In genomic region chr1:66571789-66572188, GRCh38 we compare ENCODE assay signal across 19 cellular contexts. TPM values are rescaled to one million over a fixed set of nuclear protein-coding genes. Genes with fewer than 3 reads are reported as not detected.
DNase-seq lines count a peak whose midpoint lies in the region; TF ChIP-seq lines count a peak whose summit lies in the region.
"Had no signal": no experiment of that assay in that cellular context is flagged by ENCODE, and none has a peak within 500 bp of the region (broad histone marks: within the 10 kb centered on the region; RNA-seq: fewer than 3 reads in every experiment).

No MANE protein-coding gene starts in this region.

- DNase-seq in GM03348 (ENCODE audit: low spot score) = peak; percentile 46
- DNase-seq in RWPE1 (ENCODE audit: low spot score) = peak; percentile 62
- DNase-seq in fibroblast of mammary gland (ENCODE audit: low read depth) = peak; percentile 80
- peak; percentile 49 for DNase-seq in stromal cell of bone marrow (ENCODE audit: low read depth)
- no peak for DNase-seq in esophagus squamous epithelium (lab: John Stamatoyannopoulos, UW)
- no peak for DNase-seq in spleen
- DNase-seq in stimulated activated naive CD4-positive, alpha-beta T cell (lab: John Stamatoyannopoulos, UW) = no peak
- DNase-seq: activated CD4-positive, CD25-positive, alpha-beta regulatory T cell; activated effector memory CD4-positive, alpha-beta T cell treated with Interleukin-2 at 50 U/mL for 16 hours; CD4-positive, CD25-positive, alpha-beta regulatory T cell; colonic mucosa; NCI-H1048; NCI-H2107; NCI-H774; substantia nigra had no signal

- no peak overlapping the region for H3K27ac ChIP-seq in RWPE1
- no peak overlapping the region for H3K27ac ChIP-seq in esophagus squamous epithelium
- H3K27ac ChIP-seq in spleen = no peak overlapping the region
- H3K27ac ChIP-seq: colonic mucosa had no signal

- H3K4me3 ChIP-seq in fibroblast of mammary gland (ENCODE audit: control insufficient read depth, low read depth, low read length) = no peak overlapping the region
- H3K4me3 ChIP-seq in esophagus squamous epithelium = no peak overlapping the region
- H3K4me3 ChIP-seq in spleen = no peak overlapping the region
- H3K4me3 ChIP-seq: colonic mucosa, lung had no signal

- CTCF ChIA-PET in RWPE1 (lab: Yijun Ruan, JAX) = interaction anchor here (0.7 kb wide), 1 partner anchor 145 kb away, joined by 3 read pairs; no protein-coding TSS in a partner anchor

- no peaks in the 10 kb centered on the region for H3K27me3 ChIP-seq in esophagus squamous epithelium
- H3K27me3 ChIP-seq in spleen (replicated peaks in 1 of 7) = no peaks in the 10 kb centered on the region
- H3K27me3 ChIP-seq: colonic mucosa had no signal

- POLR2A ChIA-PET in RWPE1 (lab: Yijun Ruan, JAX; ENCODE audit: low non-redundant PET) = no interaction called here

- 50 to 59% methylated on average over 1 of the region's 1 CpG for WGBS in esophagus squamous epithelium, 2 donors
- WGBS in spleen, 5 donors = 77 to 93% (median 85%) methylated on average over 1 of the region's 1 CpG

- H3K9me3 ChIP-seq in esophagus squamous epithelium (no peaks in the 10 kb centered on the region), spleen (no peaks in the 10 kb centered on the region)
- H3K9me3 ChIP-seq: colonic mucosa had no signal

- no peak for TF ChIP-seq POLR2A in esophagus squamous epithelium (IDR thresholded peaks at IDR 0.05)
- no peak for TF ChIP-seq POLR2A in spleen (IDR thresholded peaks at IDR 0.05)

- H3K36me3 ChIP-seq in esophagus squamous epithelium (no peaks in the 10 kb centered on the region), spleen (no peaks in the 10 kb centered on the region)
- H3K36me3 ChIP-seq: colonic mucosa had no signal

- intact Hi-C loops in esophagus squamous epithelium (cut with DNase I) = no loop called here
- intact Hi-C loops in spleen (cut with DNase I; ENCODE audit: low total_unique reads) = no loop called here

- H3K4me1 ChIP-seq in esophagus squamous epithelium (peaks cover under 1 to 21% (median 2%) of the 10 kb centered on the region in 3 donors), spleen (no peaks in the 10 kb centered on the region)
- H3K4me1 ChIP-seq: colonic mucosa had no signal

- TF ChIP-seq CTCF in RWPE1 (conservative IDR thresholded peaks at IDR 0.05; ENCODE audit: low read depth) = no peak
- TF ChIP-seq CTCF in fibroblast of mammary gland (conservative IDR thresholded peaks at IDR 0.05; ENCODE audit: control insufficient read depth, insufficient read depth, low read depth, low read length) = no peak
- TF ChIP-seq CTCF in esophagus squamous epithelium (IDR thresholded peaks at IDR 0.05) = no peak
- TF ChIP-seq CTCF in spleen (IDR thresholded peaks at IDR 0.05 in 8 of 11, conservative IDR thresholded peaks at IDR 0.05 in 3 of 11) = no peak

RNA-seq across cellular contexts. Expression of gene SGIP1, which starts 37.8 kb away (rescaled TPM):
- total RNA-seq in esophagus squamous epithelium (1 to 10 TPM in 2 of 4 donors, under 1 TPM in 1, not detected in 1; 0.35 to 5.2 (median 2.3) TPM), spleen (1 to 10 TPM in 3 of 7 donors, under 1 TPM in 2, not detected in 2; 0.60 to 1.6 (median 1.0) TPM)
- polyA plus RNA-seq in spleen = under 1 TPM; 0.13 to 0.14 (median 0.13) TPM
- total RNA-seq: activated CD8-positive, alpha-beta memory T cell treated with anti-CD3 and anti-CD28 coated beads for 36 hours; CD4-positive, CD25-positive, alpha-beta regulatory T cell; natural killer cell treated with Interleukin-12 subunit alpha and Interleukin-12 subunit beta and Interleukin-15 and Interleukin-18, amount 100 ng/mL, for 72 hours; T-helper 1 cell treated with Interleukin-12 subunit alpha and Interleukin-12 subunit beta and Interleukin-4 antibody, amounts not matched to agents 30 ng/mL and 1 ng/mL, for 36 hours had no signal
- polyA plus RNA-seq: CD4-positive, CD25-positive, alpha-beta regulatory T cell had no signal

Comparison
In these comparisons a context has a peak if more than half of its experiments do, and no peak if none do; other contexts are left out.
1. DNase-seq: peak in GM03348 (single experiment), RWPE1 (single experiment), fibroblast of mammary gland (single experiment) and stromal cell of bone marrow (single experiment); none in esophagus squamous epithelium (single experiment), spleen (single experiment) and stimulated activated naive CD4-positive, alpha-beta T cell (0 of 6).